In genomic region chr9:32644698-32645097, GRCh38 we compare ENCODE assay signal across 14 cellular contexts. TPM values are rescaled to one million over a fixed set of nuclear protein-coding genes. Genes with fewer than 3 reads are reported as not detected.
DNase-seq lines count a peak whose midpoint lies in the region; ATAC-seq and TF ChIP-seq lines count a peak whose summit lies in the region.
"Had no signal": no experiment of that assay in that cellular context is flagged by ENCODE, and none has a peak within 500 bp of the region (broad histone marks: within the 10 kb centered on the region; RNA-seq: fewer than 3 reads in every experiment).

No MANE protein-coding gene starts in this region.

- no peaks in the 10 kb centered on the region for H3K9me3 ChIP-seq in gastroesophageal sphincter

- no peak overlapping the region for H3K4me3 Mint-ChIP-seq in T-cell
- H3K4me3 Mint-ChIP-seq: activated T-helper 17 cell treated with anti-CD3 and anti-CD28 coated beads, Interleukin-2, amount 50 U/mL, for 72 hours had no signal

- no peak overlapping the region for H3K27ac ChIP-seq in gastroesophageal sphincter
- H3K27ac ChIP-seq: heart left ventricle had no signal

- POLR2A ChIA-PET in T-cell (lab: Charles Lee), result no interaction called here

- CTCF ChIA-PET in T-cell (lab: Charles Lee), result no interaction called here

- no CpG with 5 or more reads among the region's 2 CpGs for WGBS in gastroesophageal sphincter (ENCODE audit: low coverage in 1 of 2), 2 donors

- no peak overlapping the region for H3K4me3 ChIP-seq in gastroesophageal sphincter
- H3K4me3 ChIP-seq: GM12878, heart left ventricle had no signal

- no peaks in the 10 kb centered on the region for H3K36me3 ChIP-seq in gastroesophageal sphincter
- H3K36me3 ChIP-seq: heart left ventricle had no signal

- DNase-seq in AG08395 (ENCODE audit: low spot score) (peak; percentile 55), HS-27A (ENCODE audit: low read depth) (peak; percentile 62), astrocyte of the hippocampus (ENCODE audit: low read depth, low spot score) (peak; percentile 92), kidney tubule cell (ENCODE audit: low spot score) (peak; percentile 83), COLO668 (lab: John Stamatoyannopoulos, UW; ENCODE audit: unreplicated experiment) (no peak), T-cell (no peak)
- DNase-seq: heart left ventricle; NCI-H1436 treated with DMSO at 0.1 percent for 48 hours; stimulated activated CD8-positive, alpha-beta memory T cell treated with anti-CD3 and anti-CD28 coated beads, Interleukin-4, amount 100 ng/mL, for 48 hours had no signal

- H3K27me3 ChIP-seq in gastroesophageal sphincter, result no peaks in the 10 kb centered on the region

- no peak for TF ChIP-seq EP300 in gastroesophageal sphincter (IDR thresholded peaks at IDR 0.05)

- H3K4me1 Mint-ChIP-seq in T-cell, result no peaks in the 10 kb centered on the region
- H3K4me1 Mint-ChIP-seq: activated T-helper 17 cell treated with anti-CD3 and anti-CD28 coated beads, Interleukin-2, amount 50 U/mL, for 72 hours had no signal

- H3K27me3 Mint-ChIP-seq in T-cell, result peaks cover 34 to 35% of the 10 kb centered on the region in 2 donors

- ATAC-seq in gastroesophageal sphincter (no peak), GM18502 (IDR thresholded peaks at IDR 0.05; ENCODE audit: poor library complexity, unreplicated experiment) (no peak), T-cell (replicated peaks in 1 of 4) (no peak)
- ATAC-seq: activated T-helper 17 cell treated with anti-CD3 and anti-CD28 coated beads, Interleukin-2, amount 50 U/mL, for 72 hours; GM12878 had no signal

- no peak overlapping the region for H3K27ac Mint-ChIP-seq in T-cell
- H3K27ac Mint-ChIP-seq: activated T-helper 17 cell treated with anti-CD3 and anti-CD28 coated beads, Interleukin-2, amount 50 U/mL, for 72 hours had no signal

- H3K36me3 Mint-ChIP-seq in T-cell, result no peaks in the 10 kb centered on the region

- H3K4me1 ChIP-seq in gastroesophageal sphincter, result no peaks in the 10 kb centered on the region
- H3K4me1 ChIP-seq: heart left ventricle had no signal

- peaks cover 0 to 13% (median 0%) of the 10 kb centered on the region in 3 donors for H3K9me3 Mint-ChIP-seq in T-cell
- H3K9me3 Mint-ChIP-seq: activated T-helper 17 cell treated with anti-CD3 and anti-CD28 coated beads, Interleukin-2, amount 50 U/mL, for 72 hours had no signal

- no peak for TF ChIP-seq CTCF in gastroesophageal sphincter (IDR thresholded peaks at IDR 0.05)

- TF ChIP-seq POLR2A in gastroesophageal sphincter (IDR thresholded peaks at IDR 0.05), result no peak

RNA-seq across cellular contexts. Expression of gene TAF1L, which starts 9.2 kb away (rescaled TPM):
- total RNA-seq in gastroesophageal sphincter, result under 1 TPM in 1 of 4 donors, not detected in 3; 0.05 TPM
- not detected for total RNA-seq in T-cell
- total RNA-seq: skeletal muscle tissue had no signal

Comparison
In these comparisons a context has a peak if more than half of its experiments do, and no peak if none do; other contexts are left out.
1. DNase-seq: peak in AG08395 (single experiment), HS-27A (single experiment), astrocyte of the hippocampus (single experiment) and kidney tubule cell (single experiment); none in COLO668 (single experiment) and T-cell (0 of 34).